8 cellular contexts compared by ENCODE assay signal in genomic region chr17:47253541-47254402, GRCh38. TPM values are rescaled to one million over a fixed set of nuclear protein-coding genes. Genes with fewer than 3 reads are reported as not detected.
DNase-seq lines count a peak whose midpoint lies in the region; ATAC-seq, FAIRE-seq and TF ChIP-seq lines count a peak whose summit lies in the region.

Gene ITGB3 (plus strand): TSS chr17:47253827. CDS start chr17:47253862, 35 bp downstream.

- WGBS in thymus, result 1% methylated on average over 112 of the region's 112 CpGs

- peaks cover 63% of the 10 kb centered on the region for H3K27me3 Mint-ChIP-seq in CD8-positive, alpha-beta T cell (ENCODE audit: low read depth)
- no peaks in the 10 kb centered on the region for H3K27me3 Mint-ChIP-seq in osteocyte (ENCODE audit: unreplicated experiment)

- no peak within 1 kb of the TSS for H3K27ac ChIP-seq in CD8-positive, alpha-beta T cell (ENCODE audit: low read depth, low read length)
- H3K27ac ChIP-seq in RWPE2 (ENCODE audit: poor library complexity, severe bottlenecking), result no peak within 1 kb of the TSS
- no peak within 1 kb of the TSS for H3K27ac ChIP-seq in thymus (ENCODE audit: low read depth)

- intact Hi-C loops in CD8-positive, alpha-beta T cell (cut with DNase I, micrococcal nuclease), result loop anchor here (5.0 to 10.0 kb wide), 2 partner anchors 54 to 69 kb away; partner anchors contain the start of gene CDC27 (in 1 of the 2)

- H3K9me3 ChIP-seq in CD8-positive, alpha-beta T cell (ENCODE audit: low read length), result no peaks in the 10 kb centered on the region
- no peaks in the 10 kb centered on the region for H3K9me3 ChIP-seq in RWPE2 (ENCODE audit: severe bottlenecking)
- H3K9me3 ChIP-seq in thymus (ENCODE audit: control insufficient read depth), result no peaks in the 10 kb centered on the region

- H3K36me3 ChIP-seq in CD8-positive, alpha-beta T cell (ENCODE audit: insufficient read depth, low read length), result no peaks in the 10 kb centered on the region
- H3K36me3 ChIP-seq in RWPE2 (ENCODE audit: low read depth), result no peaks in the 10 kb centered on the region
- no peaks in the 10 kb centered on the region for H3K36me3 ChIP-seq in thymus (ENCODE audit: control insufficient read depth, insufficient read depth)

- POLR2A ChIA-PET in CD8-positive, alpha-beta T cell (lab: Charles Lee), result no interaction called here

- ATAC-seq in CD8-positive, alpha-beta T cell, result peak; percentile 90
- peak; percentile 74 for ATAC-seq in GM19452 (IDR thresholded peaks at IDR 0.05; ENCODE audit: unreplicated experiment)
- peak; percentile 90 for ATAC-seq in RWPE2 (ENCODE audit: low read depth)

- no peak within 1 kb of the TSS for H3K27ac Mint-ChIP-seq in CD8-positive, alpha-beta T cell
- peak within 1 kb of the TSS; percentile 45 for H3K27ac Mint-ChIP-seq in osteocyte (ENCODE audit: unreplicated experiment)

- no peak for TF ChIP-seq CTCF in CD8-positive, alpha-beta T cell (IDR thresholded peaks at IDR 0.05)
- TF ChIP-seq CTCF in RWPE2 (IDR thresholded peaks at IDR 0.05; ENCODE audit: poor library complexity, severe bottlenecking), result peak; percentile 75
- TF ChIP-seq CTCF in osteocyte (IDR thresholded peaks at IDR 0.05), result peak; percentile 51

- H3K4me3 Mint-ChIP-seq in CD8-positive, alpha-beta T cell, result peak within 1 kb of the TSS; percentile 87
- peak within 1 kb of the TSS; percentile 79 for H3K4me3 Mint-ChIP-seq in osteocyte (ENCODE audit: unreplicated experiment)

- H3K4me3 ChIP-seq in CD8-positive, alpha-beta T cell (ENCODE audit: low read depth, low read length), result peak within 1 kb of the TSS; percentile 49
- H3K4me3 ChIP-seq in RWPE2 (ENCODE audit: severe bottlenecking) (peak within 1 kb of the TSS; percentile 48), thymus (ENCODE audit: low read length) (peak within 1 kb of the TSS; percentile 41)

- H3K4me1 Mint-ChIP-seq in CD8-positive, alpha-beta T cell (ENCODE audit: low read depth), result peaks cover 12% of the 10 kb centered on the region
- H3K4me1 Mint-ChIP-seq in osteocyte (ENCODE audit: unreplicated experiment), result peaks cover 22% of the 10 kb centered on the region

- DNase-seq in CD8-positive, alpha-beta T cell, result peak; percentile 28 to 72 (median 56)
- DNase-seq in HTR-8/SVneo (ENCODE audit: insufficient read length, low spot score) (peak; percentile 79), RWPE2 (ENCODE audit: low spot score) (peak; percentile 79), activated gamma-delta T cell treated with Interleukin-2 at 50 U/mL for 16 hours (peak; percentile 59), glomerular endothelial cell (ENCODE audit: extremely low read depth, low read depth, low spot score) (no peak), osteocyte (ENCODE audit: extremely low spot score, unreplicated experiment) (peak; percentile 89)

- H3K9me3 Mint-ChIP-seq in CD8-positive, alpha-beta T cell, result no peaks in the 10 kb centered on the region
- no peaks in the 10 kb centered on the region for H3K9me3 Mint-ChIP-seq in osteocyte (ENCODE audit: unreplicated experiment)

- FAIRE-seq in HTR-8/SVneo (lab: Jason Lieb, UNC), result peak; percentile 59

- CTCF ChIA-PET in CD8-positive, alpha-beta T cell (lab: Charles Lee), result no interaction called here

- H3K27me3 ChIP-seq in CD8-positive, alpha-beta T cell (ENCODE audit: insufficient read depth, low read length), result no peaks in the 10 kb centered on the region
- H3K27me3 ChIP-seq in RWPE2 (ENCODE audit: insufficient read depth, poor library complexity, severe bottlenecking), result no peaks in the 10 kb centered on the region
- peaks cover 36% of the 10 kb centered on the region for H3K27me3 ChIP-seq in thymus (ENCODE audit: control insufficient read depth, insufficient read depth)

- peaks cover 4% of the 10 kb centered on the region for H3K4me1 ChIP-seq in CD8-positive, alpha-beta T cell (ENCODE audit: insufficient read depth, low read length)
- H3K4me1 ChIP-seq in RWPE2 (ENCODE audit: insufficient read depth, poor library complexity, severe bottlenecking) (peaks cover 8% of the 10 kb centered on the region), thymus (ENCODE audit: control insufficient read depth, insufficient read depth, low read length) (peaks cover 2% of the 10 kb centered on the region)

- no peaks in the 10 kb centered on the region for H3K36me3 Mint-ChIP-seq in CD8-positive, alpha-beta T cell
- no peaks in the 10 kb centered on the region for H3K36me3 Mint-ChIP-seq in osteocyte (ENCODE audit: unreplicated experiment)

RNA-seq across cellular contexts. Expression of gene ITGB3, which starts in this region (rescaled TPM):
- not detected for total RNA-seq in CD8-positive, alpha-beta T cell
- total RNA-seq in glomerular endothelial cell (111 and 185 TPM in 2 replicates), osteocyte (2.5 and 3.3 TPM in 2 replicates)
- 1.7 TPM for polyA plus RNA-seq in thymus

Comparison
In these comparisons a context has a peak if more than half of its experiments do, and no peak if none do; other contexts are left out.
1. RNA of gene ITGB3 (total RNA-seq): 111 to 185 TPM in glomerular endothelial cell; 2.5 to 3.3 TPM in osteocyte and not detected in CD8-positive, alpha-beta T cell; every median in the first group is over 10 times any median in the second.
2. Peak in DNase-seq, ATAC-seq and H3K4me3 ChIP-seq in CD8-positive, alpha-beta T cell; RNA of the gene not detected or under 1 TPM.
3. Peak in every context shown above with its lines, with median percentiles within 50 percentile points of each other: ATAC-seq and H3K4me3 ChIP-seq.